ENCODE assay signal across 1 cellular context in genomic region chr10:43892062-43892765, GRCh38.
A peak's percentile ranks its signal among the peaks of the same experiment; 100 is the strongest.
TF ChIP-seq lines count a peak whose summit lies in the region.

No MANE protein-coding gene starts in this region.

TF ChIP-seq in HEK293, 187 proteins besides CTCF, POLR2A, EP300 and RAD21 (continued from another document):
- peak; percentile 71 for TF ChIP-seq REST (tag by site-specific recombination; IDR thresholded peaks at IDR 0.05)
- TF ChIP-seq ZBTB8A (tag by site-specific recombination; IDR thresholded peaks at IDR 0.05), result no peak
- TF ChIP-seq HOXD13 (CRISPR knock-in tag; IDR thresholded peaks at IDR 0.05; ENCODE audit: borderline replicate concordance), result no peak
- TF ChIP-seq, protein P1, sequence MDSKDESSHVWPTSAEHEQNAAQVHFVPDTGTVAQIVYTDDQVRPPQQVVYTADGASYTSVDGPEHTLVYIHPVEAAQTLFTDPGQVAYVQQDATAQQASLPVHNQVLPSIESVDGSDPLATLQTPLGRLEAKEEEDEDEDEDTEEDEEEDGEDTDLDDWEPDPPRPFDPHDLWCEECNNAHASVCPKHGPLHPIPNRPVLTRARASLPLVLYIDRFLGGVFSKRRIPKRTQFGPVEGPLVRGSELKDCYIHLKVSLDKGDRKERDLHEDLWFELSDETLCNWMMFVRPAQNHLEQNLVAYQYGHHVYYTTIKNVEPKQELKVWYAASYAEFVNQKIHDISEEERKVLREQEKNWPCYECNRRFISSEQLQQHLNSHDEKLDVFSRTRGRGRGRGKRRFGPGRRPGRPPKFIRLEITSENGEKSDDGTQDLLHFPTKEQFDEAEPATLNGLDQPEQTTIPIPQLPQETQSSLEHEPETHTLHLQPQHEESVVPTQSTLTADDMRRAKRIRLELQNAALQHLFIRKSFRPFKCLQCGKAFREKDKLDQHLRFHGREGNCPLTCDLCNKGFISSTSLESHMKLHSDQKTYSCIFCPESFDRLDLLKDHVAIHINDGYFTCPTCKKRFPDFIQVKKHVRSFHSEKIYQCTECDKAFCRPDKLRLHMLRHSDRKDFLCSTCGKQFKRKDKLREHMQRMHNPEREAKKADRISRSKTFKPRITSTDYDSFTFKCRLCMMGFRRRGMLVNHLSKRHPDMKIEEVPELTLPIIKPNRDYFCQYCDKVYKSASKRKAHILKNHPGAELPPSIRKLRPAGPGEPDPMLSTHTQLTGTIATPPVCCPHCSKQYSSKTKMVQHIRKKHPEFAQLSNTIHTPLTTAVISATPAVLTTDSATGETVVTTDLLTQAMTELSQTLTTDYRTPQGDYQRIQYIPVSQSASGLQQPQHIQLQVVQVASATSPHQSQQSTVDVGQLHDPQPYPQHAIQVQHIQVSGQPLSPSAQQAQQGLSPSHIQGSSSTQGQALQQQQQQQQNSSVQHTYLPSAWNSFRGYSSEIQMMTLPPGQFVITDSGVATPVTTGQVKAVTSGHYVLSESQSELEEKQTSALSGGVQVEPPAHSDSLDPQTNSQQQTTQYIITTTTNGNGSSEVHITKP (tag by site-specific recombination; IDR thresholded peaks at IDR 0.05), result no peak
- no peak for TF ChIP-seq ZNF274 (IDR thresholded peaks at IDR 0.05; ENCODE audit: low read length)
- TF ChIP-seq ZNF274 (tag by site-specific recombination; IDR thresholded peaks at IDR 0.05; ENCODE audit: borderline replicate concordance), result no peak
- no peak for TF ChIP-seq YY2 (tag by site-specific recombination; IDR thresholded peaks at IDR 0.05)
- no peak for TF ChIP-seq GLI2 (tag by site-specific recombination; IDR thresholded peaks at IDR 0.05; ENCODE audit: borderline replicate concordance, low read depth)
- TF ChIP-seq, protein P2, sequence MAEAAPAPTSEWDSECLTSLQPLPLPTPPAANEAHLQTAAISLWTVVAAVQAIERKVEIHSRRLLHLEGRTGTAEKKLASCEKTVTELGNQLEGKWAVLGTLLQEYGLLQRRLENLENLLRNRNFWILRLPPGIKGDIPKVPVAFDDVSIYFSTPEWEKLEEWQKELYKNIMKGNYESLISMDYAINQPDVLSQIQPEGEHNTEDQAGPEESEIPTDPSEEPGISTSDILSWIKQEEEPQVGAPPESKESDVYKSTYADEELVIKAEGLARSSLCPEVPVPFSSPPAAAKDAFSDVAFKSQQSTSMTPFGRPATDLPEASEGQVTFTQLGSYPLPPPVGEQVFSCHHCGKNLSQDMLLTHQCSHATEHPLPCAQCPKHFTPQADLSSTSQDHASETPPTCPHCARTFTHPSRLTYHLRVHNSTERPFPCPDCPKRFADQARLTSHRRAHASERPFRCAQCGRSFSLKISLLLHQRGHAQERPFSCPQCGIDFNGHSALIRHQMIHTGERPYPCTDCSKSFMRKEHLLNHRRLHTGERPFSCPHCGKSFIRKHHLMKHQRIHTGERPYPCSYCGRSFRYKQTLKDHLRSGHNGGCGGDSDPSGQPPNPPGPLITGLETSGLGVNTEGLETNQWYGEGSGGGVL (tag by site-specific recombination; IDR thresholded peaks at IDR 0.05), result no peak
- TF ChIP-seq ZIC2 (tag by site-specific recombination; IDR thresholded peaks at IDR 0.05), result 0 out of 2 replicates have a peak, but pooled peaks have one; percentile 26
